ENCODE assay signal across 9 cellular contexts in the genomic region with DNA sequence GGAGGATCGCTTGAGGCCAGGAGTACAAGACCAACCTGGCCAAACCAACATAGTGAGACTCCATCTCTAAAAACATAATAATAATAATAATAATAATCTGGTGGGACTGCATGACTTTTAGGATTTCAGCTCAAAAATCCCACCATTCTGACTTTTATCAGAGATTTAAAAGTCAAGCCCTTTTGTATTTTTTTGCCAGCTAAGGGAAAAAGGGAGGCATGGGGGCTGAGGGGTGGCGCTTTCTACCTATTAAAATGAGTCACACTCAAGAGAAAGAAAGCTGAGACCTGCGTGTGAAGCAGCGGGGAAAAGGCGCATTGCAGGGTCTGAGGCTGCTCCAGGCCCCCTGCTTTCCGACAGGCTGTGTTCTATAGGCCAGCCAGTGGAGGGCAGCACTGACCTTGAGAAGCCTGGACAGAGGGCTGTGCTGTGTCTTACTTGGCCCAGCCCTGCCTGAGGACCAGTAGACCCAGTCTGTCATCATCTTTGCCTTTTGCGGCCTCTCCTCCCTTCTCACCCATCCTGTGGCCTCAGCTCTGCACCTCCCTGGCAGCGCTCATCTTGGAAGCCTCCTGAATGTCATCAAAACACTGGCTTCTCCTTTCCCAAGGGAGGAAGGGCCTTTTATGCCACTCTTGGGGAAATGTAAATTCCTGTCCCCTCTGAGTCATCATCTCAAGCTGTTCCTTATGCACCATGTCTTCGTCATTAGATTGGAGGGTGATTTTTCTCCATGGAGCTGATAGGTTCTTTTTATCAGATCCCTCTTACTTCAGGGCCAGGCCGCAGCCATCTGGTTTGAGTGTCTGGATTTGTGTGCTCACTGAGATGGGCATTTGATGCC. TPM values are rescaled to one million over a fixed set of nuclear protein-coding genes. Genes with fewer than 3 reads are reported as not detected.
A peak's percentile ranks its signal among the peaks of the same experiment; 100 is the strongest.
DNase-seq lines count a peak whose midpoint lies in the region; ATAC-seq and TF ChIP-seq lines count a peak whose summit lies in the region.
"Had no signal": no experiment of that assay in that cellular context is flagged by ENCODE, and none has a peak within 500 bp of the region (broad histone marks: within the 10 kb centered on the region; RNA-seq: fewer than 3 reads in every experiment).

No MANE protein-coding gene starts in this region.

- H3K27me3 ChIP-seq in kidney epithelial cell (ENCODE audit: control insufficient read depth, insufficient read depth, low read length): no peaks in the 10 kb centered on the region

- DNase-seq in DMS79 treated with DMSO at 0.1 percent for 48 hours (lab: John Stamatoyannopoulos, UW) (peak; percentile 13), DMS79 (lab: John Stamatoyannopoulos, UW) (no peak), RPMI7951 (ENCODE audit: low read depth) (peak; percentile 86), cardiac fibroblast (ENCODE audit: low read depth in 2 of 2) (peak; percentile 80 to 84), kidney epithelial cell (ENCODE audit: low read depth) (no peak)
- DNase-seq in Jurkat, Clone E6-1 (ENCODE audit: low read depth, low spot score): peak; percentile 4
- peak; percentile 15 for DNase-seq in stimulated activated naive B cell treated with anti-CD40 and anti-IgM and Interleukin-4, amounts not matched to agents 10 μg/mL and 1 μg/mL and 100 μg/mL, for 72 hours

- H3K4me1 Mint-ChIP-seq in stimulated activated naive B cell treated with anti-CD40 and anti-IgM and Interleukin-4, amounts not matched to agents 10 μg/mL and 1 μg/mL and 100 μg/mL, for 72 hours: peaks cover 0 to 3% of the 10 kb centered on the region in 2 donors
- H3K4me1 Mint-ChIP-seq: CD8-positive, alpha-beta memory T cell had no signal

- TF ChIP-seq CTCF in cardiac fibroblast (IDR thresholded peaks at IDR 0.05; ENCODE audit: low read depth, low read length) (peak; percentile 86), kidney epithelial cell (IDR thresholded peaks at IDR 0.05; ENCODE audit: insufficient read depth, low read length, poor library complexity, severe bottlenecking) (peak; percentile 70)

- ATAC-seq in stimulated activated naive B cell treated with anti-CD40 and anti-IgM and Interleukin-4, amounts not matched to agents 10 μg/mL and 1 μg/mL and 100 μg/mL, for 72 hours (replicated peaks): peak; percentile 87 to 94
- ATAC-seq in GM21717 (IDR thresholded peaks at IDR 0.05; ENCODE audit: unreplicated experiment): no peak

- no peak overlapping the region for H3K4me3 Mint-ChIP-seq in stimulated activated naive B cell treated with anti-CD40 and anti-IgM and Interleukin-4, amounts not matched to agents 10 μg/mL and 1 μg/mL and 100 μg/mL, for 72 hours
- H3K4me3 Mint-ChIP-seq: CD8-positive, alpha-beta memory T cell had no signal

- peaks cover 34 to 73% of the 10 kb centered on the region in 2 donors for H3K36me3 Mint-ChIP-seq in stimulated activated naive B cell treated with anti-CD40 and anti-IgM and Interleukin-4, amounts not matched to agents 10 μg/mL and 1 μg/mL and 100 μg/mL, for 72 hours

- H3K27me3 Mint-ChIP-seq in stimulated activated naive B cell treated with anti-CD40 and anti-IgM and Interleukin-4, amounts not matched to agents 10 μg/mL and 1 μg/mL and 100 μg/mL, for 72 hours: no peaks in the 10 kb centered on the region
- H3K27me3 Mint-ChIP-seq: CD8-positive, alpha-beta memory T cell had no signal

- H3K9me3 Mint-ChIP-seq in stimulated activated naive B cell treated with anti-CD40 and anti-IgM and Interleukin-4, amounts not matched to agents 10 μg/mL and 1 μg/mL and 100 μg/mL, for 72 hours: no peaks in the 10 kb centered on the region
- H3K9me3 Mint-ChIP-seq: CD8-positive, alpha-beta memory T cell had no signal

- no peak overlapping the region for H3K4me3 ChIP-seq in Jurkat, Clone E6-1 (ENCODE audit: low read length)
- H3K4me3 ChIP-seq in cardiac fibroblast (replicated peaks in 1 of 2; ENCODE audit: low read depth in 2 of 2, low read length in 2 of 2) (no peak overlapping the region), kidney epithelial cell (ENCODE audit: low read depth, low read length) (no peak overlapping the region)

- peaks cover 5% of the 10 kb centered on the region for H3K36me3 ChIP-seq in kidney epithelial cell (ENCODE audit: control insufficient read depth, insufficient read depth, low read length)

- H3K27ac Mint-ChIP-seq in stimulated activated naive B cell treated with anti-CD40 and anti-IgM and Interleukin-4, amounts not matched to agents 10 μg/mL and 1 μg/mL and 100 μg/mL, for 72 hours: no peak overlapping the region

RNA-seq across cellular contexts. Expression of a gene that starts 12.7 kb away (rescaled TPM):
- not detected for polyA plus RNA-seq in Jurkat, Clone E6-1 (2012; ENCODE audit: insufficient read depth, insufficient read length)
- total RNA-seq in RPMI7951 (2014; rRNA removed; shearing (Covaris generic)): 2.5 and 3.0 TPM in 2 replicates
- 13.2 and 14.8 TPM in 2 replicates for total RNA-seq in kidney epithelial cell

RNA-seq across cellular contexts. Expression of a gene that starts 25.5 kb away (rescaled TPM):
- 8.6 TPM for polyA plus RNA-seq in Jurkat, Clone E6-1 (2012; ENCODE audit: insufficient read depth, insufficient read length)
- total RNA-seq in RPMI7951 (2014; rRNA removed; shearing (Covaris generic)): 5.0 and 6.4 TPM in 2 replicates
- total RNA-seq in kidney epithelial cell: 8.5 and 9.1 TPM in 2 replicates

RNA-seq across cellular contexts. Expression of a gene that starts 34.3 kb away (rescaled TPM):
- polyA plus RNA-seq in Jurkat, Clone E6-1 (2012; ENCODE audit: insufficient read depth, insufficient read length): not detected
- not detected in 2 replicates for total RNA-seq in RPMI7951 (2014; rRNA removed; shearing (Covaris generic))
- total RNA-seq in kidney epithelial cell: not detected in 2 replicates

RNA-seq across cellular contexts. Expression of a gene that starts 44.9 kb away (rescaled TPM):
- 54.9 TPM for polyA plus RNA-seq in Jurkat, Clone E6-1 (2012; ENCODE audit: insufficient read depth, insufficient read length)
- 17.3 and 17.4 TPM in 2 replicates for total RNA-seq in RPMI7951 (2014; rRNA removed; shearing (Covaris generic))
- total RNA-seq in kidney epithelial cell: 37.4 and 52.0 TPM in 2 replicates

RNA-seq across cellular contexts. Expression of a gene that starts 49.7 kb away (rescaled TPM):
- polyA plus RNA-seq in Jurkat, Clone E6-1 (2012; ENCODE audit: insufficient read depth, insufficient read length): 5.8 TPM
- 0.12 TPM in 1 of 2 replicates, not detected in the other for total RNA-seq in RPMI7951 (2014; rRNA removed; shearing (Covaris generic))
- 10.9 and 11.2 TPM in 2 replicates for total RNA-seq in kidney epithelial cell

Comparison
In these comparisons a context has a peak if more than half of its experiments do, and no peak if none do; other contexts are left out.
1. DNase-seq: peak in DMS79 treated with DMSO at 0.1 percent for 48 hours (single experiment), Jurkat, Clone E6-1 (single experiment), RPMI7951 (single experiment), cardiac fibroblast (2 of 2) and stimulated activated naive B cell treated with anti-CD40 and anti-IgM and Interleukin-4, amounts not matched to agents 10 μg/mL and 1 μg/mL and 100 μg/mL, for 72 hours (single experiment); none in DMS79 (single experiment) and kidney epithelial cell (single experiment).